In the genomic region with DNA sequence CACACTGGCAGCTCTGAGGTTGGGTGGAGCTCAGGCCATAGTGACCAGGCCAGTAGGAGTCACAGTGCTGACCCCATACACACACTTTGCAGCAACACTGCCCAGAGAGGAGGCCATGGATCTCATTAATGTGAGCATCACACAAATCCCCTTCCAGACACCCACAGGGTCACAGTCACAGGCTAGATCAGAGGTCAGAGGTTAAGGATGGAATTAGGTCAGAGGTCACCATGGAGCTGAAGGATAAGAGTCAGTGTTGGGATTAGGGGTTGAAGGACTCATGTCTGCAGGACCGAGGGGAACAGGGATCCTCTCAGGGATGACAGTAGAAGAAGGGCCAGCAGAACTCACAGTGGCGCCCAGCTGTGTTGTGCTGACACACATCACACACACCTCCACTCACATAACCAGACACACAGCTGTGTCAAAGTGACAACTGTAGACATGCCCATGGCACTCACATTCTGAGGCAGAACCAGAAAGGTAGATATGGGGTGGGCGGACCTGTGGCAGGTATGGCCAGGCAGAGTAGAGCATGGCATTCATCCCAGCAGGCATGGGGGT, we compare ENCODE assay signal across 1 cellular context.
A peak's percentile ranks its signal among the peaks of the same experiment; 100 is the strongest.
TF ChIP-seq lines count a peak whose summit lies in the region.

No MANE protein-coding gene starts in this region.

TF ChIP-seq in GM12878, 131 proteins besides CTCF, POLR2A, EP300 and RAD21:
- TF ChIP-seq NFXL1 (IDR thresholded peaks at IDR 0.05; ENCODE audit: borderline replicate concordance) (no peak), NR2F1 (conservative IDR thresholded peaks at IDR 0.05) (0 out of 2 replicates have a peak, but pooled peaks have one; percentile 47), TCF3 (IDR thresholded peaks at IDR 0.05; ENCODE audit: borderline replicate concordance, insufficient read depth, low read depth, low read length) (no peak), PRDM15 (CRISPR knock-in tag; IDR thresholded peaks at IDR 0.05) (no peak)
